ENCODE assay signal across 1 cellular context in genomic region chr3:167166594-167167253, GRCh38.
TF ChIP-seq lines count a peak whose summit lies in the region.

No MANE protein-coding gene starts in this region.

TF ChIP-seq in HepG2, 621 proteins besides CTCF, POLR2A, EP300 and RAD21 (continued from another document):
- TF ChIP-seq ZNF609 (CRISPR knock-in tag; IDR thresholded peaks at IDR 0.05; ENCODE audit: borderline replicate concordance) = no peak
- TF ChIP-seq FOXC1 (CRISPR knock-in tag; IDR thresholded peaks at IDR 0.05; ENCODE audit: borderline replicate concordance) = no peak
- TF ChIP-seq ZNF234 (CRISPR knock-in tag; conservative IDR thresholded peaks at IDR 0.05) = no peak
